Comparison of ENCODE assay signal across 14 cellular contexts in the genomic region with DNA sequence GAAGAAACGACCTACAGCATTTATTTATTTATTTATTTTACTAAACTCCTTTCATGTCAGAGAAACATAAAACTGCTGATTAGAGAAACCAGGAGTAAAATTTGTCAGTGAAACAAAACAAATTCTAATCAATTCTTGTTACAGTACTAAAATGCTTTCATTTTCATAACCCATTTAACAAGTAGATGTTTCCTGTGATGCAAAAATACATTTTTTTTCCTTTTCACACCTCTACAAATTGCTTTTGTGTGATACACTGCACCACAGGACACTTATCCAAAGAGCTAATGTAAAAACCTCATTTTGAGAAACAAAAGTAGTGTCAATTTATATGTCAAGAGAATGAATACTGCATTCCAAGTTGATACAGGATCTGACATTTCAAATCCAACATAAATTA.
DNase-seq lines count a peak whose midpoint lies in the region; ATAC-seq lines count a peak whose summit lies in the region.
"Had no signal": no experiment of that assay in that cellular context is flagged by ENCODE, and none has a peak within 500 bp of the region (broad histone marks: within the 10 kb centered on the region; RNA-seq: fewer than 3 reads in every experiment).

No MANE protein-coding gene starts in this region.

- H3K4me1 Mint-ChIP-seq in effector memory CD8-positive, alpha-beta T cell (ENCODE audit: low read depth in 2 of 2): no peaks in the 10 kb centered on the region
- no peaks in the 10 kb centered on the region for H3K4me1 Mint-ChIP-seq in activated T-helper 1 cell treated with anti-CD3 and anti-CD28 coated beads, Interleukin-12 subunit alpha, Interleukin-12 subunit beta, Interleukin-2, Interleukin-4 antibody, amounts not matched to agents 30 ng/mL and 10 ng/mL and 1 ng/mL, durations not matched to agents 14 hours and 24 hours and 36 hours (ENCODE audit: low read depth)
- H3K4me1 Mint-ChIP-seq: B cell had no signal

- DNase-seq in effector memory CD8-positive, alpha-beta T cell: no peak
- no peak for DNase-seq in activated T-helper 1 cell treated with anti-CD3 and anti-CD28 coated beads, Interleukin-12 subunit alpha, Interleukin-12 subunit beta, Interleukin-2, Interleukin-4 antibody, amounts not matched to agents 30 ng/mL and 10 ng/mL and 1 ng/mL, durations not matched to agents 14 hours and 24 hours and 36 hours (ENCODE audit: low spot score)
- no peak for DNase-seq in SK-N-DZ (ENCODE audit: low spot score)
- DNase-seq: activated CD8-positive, alpha-beta memory T cell treated with anti-CD3 and anti-CD28 coated beads for 24 hours; activated gamma-delta T cell treated with Interleukin-2 at 50 U/mL for 16 hours; NCI-H1694; testis had no signal

- ATAC-seq in GM18907 (IDR thresholded peaks at IDR 0.05; ENCODE audit: unreplicated experiment) (peak; percentile 84), GM21576 (IDR thresholded peaks at IDR 0.05; ENCODE audit: unreplicated experiment) (peak; percentile 66), HG03175 (IDR thresholded peaks at IDR 0.05; ENCODE audit: unreplicated experiment) (peak; percentile 91), HG03025 (IDR thresholded peaks at IDR 0.05; ENCODE audit: low FRiP score, unreplicated experiment) (no peak), HG02973 (IDR thresholded peaks at IDR 0.05; ENCODE audit: unreplicated experiment) (no peak)
- ATAC-seq in effector memory CD8-positive, alpha-beta T cell (replicated peaks): peak; percentile 43

- no peaks in the 10 kb centered on the region for H3K36me3 Mint-ChIP-seq in effector memory CD8-positive, alpha-beta T cell (ENCODE audit: insufficient read depth)
- H3K36me3 Mint-ChIP-seq in activated T-helper 1 cell treated with anti-CD3 and anti-CD28 coated beads, Interleukin-12 subunit alpha, Interleukin-12 subunit beta, Interleukin-2, Interleukin-4 antibody, amounts not matched to agents 30 ng/mL and 10 ng/mL and 1 ng/mL, durations not matched to agents 14 hours and 24 hours and 36 hours (ENCODE audit: low read depth): no peaks in the 10 kb centered on the region

- intact Hi-C loops in activated T-helper 1 cell treated with anti-CD3 and anti-CD28 coated beads, Interleukin-12 subunit alpha, Interleukin-12 subunit beta, Interleukin-2, Interleukin-4 antibody, amounts not matched to agents 30 ng/mL and 10 ng/mL and 1 ng/mL, durations not matched to agents 14 hours and 24 hours and 36 hours (cut with micrococcal nuclease): no loop called here

- H3K27ac Mint-ChIP-seq in effector memory CD8-positive, alpha-beta T cell: no peak overlapping the region
- no peak overlapping the region for H3K27ac Mint-ChIP-seq in activated T-helper 1 cell treated with anti-CD3 and anti-CD28 coated beads, Interleukin-12 subunit alpha, Interleukin-12 subunit beta, Interleukin-2, Interleukin-4 antibody, amounts not matched to agents 30 ng/mL and 10 ng/mL and 1 ng/mL, durations not matched to agents 14 hours and 24 hours and 36 hours
- H3K27ac Mint-ChIP-seq: B cell, HFFc6 had no signal

- H3K27me3 Mint-ChIP-seq in effector memory CD8-positive, alpha-beta T cell: no peaks in the 10 kb centered on the region
- H3K27me3 Mint-ChIP-seq in activated T-helper 1 cell treated with anti-CD3 and anti-CD28 coated beads, Interleukin-12 subunit alpha, Interleukin-12 subunit beta, Interleukin-2, Interleukin-4 antibody, amounts not matched to agents 30 ng/mL and 10 ng/mL and 1 ng/mL, durations not matched to agents 14 hours and 24 hours and 36 hours (ENCODE audit: insufficient read depth): no peaks in the 10 kb centered on the region
- H3K27me3 Mint-ChIP-seq: B cell had no signal

- H3K9me3 Mint-ChIP-seq in effector memory CD8-positive, alpha-beta T cell: peaks cover 8 to 13% of the 10 kb centered on the region in 2 donors
- peaks cover 4% of the 10 kb centered on the region for H3K9me3 Mint-ChIP-seq in activated T-helper 1 cell treated with anti-CD3 and anti-CD28 coated beads, Interleukin-12 subunit alpha, Interleukin-12 subunit beta, Interleukin-2, Interleukin-4 antibody, amounts not matched to agents 30 ng/mL and 10 ng/mL and 1 ng/mL, durations not matched to agents 14 hours and 24 hours and 36 hours

- no peak overlapping the region for H3K4me3 Mint-ChIP-seq in effector memory CD8-positive, alpha-beta T cell
- no peak overlapping the region for H3K4me3 Mint-ChIP-seq in activated T-helper 1 cell treated with anti-CD3 and anti-CD28 coated beads, Interleukin-12 subunit alpha, Interleukin-12 subunit beta, Interleukin-2, Interleukin-4 antibody, amounts not matched to agents 30 ng/mL and 10 ng/mL and 1 ng/mL, durations not matched to agents 14 hours and 24 hours and 36 hours
- H3K4me3 Mint-ChIP-seq: B cell, HFFc6 had no signal

Comparison
In these comparisons a context has a peak if more than half of its experiments do, and no peak if none do; other contexts are left out.
1. ATAC-seq: peak in GM18907 (single experiment), GM21576 (single experiment), HG03175 (single experiment) and effector memory CD8-positive, alpha-beta T cell (single experiment); none in HG03025 (single experiment) and HG02973 (single experiment).